8 cellular contexts compared by ENCODE assay signal in genomic region chr17:64507418-64507766, GRCh38. TPM values are rescaled to one million over a fixed set of nuclear protein-coding genes. Genes with fewer than 3 reads are reported as not detected.
A peak's percentile ranks its signal among the peaks of the same experiment; 100 is the strongest.
DNase-seq lines count a peak whose midpoint lies in the region; ATAC-seq and TF ChIP-seq lines count a peak whose summit lies in the region.

No MANE protein-coding gene starts in this region.

- CTCF ChIA-PET in activated CD4-positive, alpha-beta memory T cell treated with anti-CD3 and anti-CD28 coated beads, Interleukin-2, amount 10 ng/mL, durations not matched to agents 7 days and 5 days (lab: Charles Lee), result interaction anchor here (0.7 to 5.4 kb wide), 9 partner anchors 10 to 142 kb away, joined by 3 to 52 read pairs (median 5); partner anchors contain the start of gene POLG2

- H3K27me3 Mint-ChIP-seq in activated CD4-positive, alpha-beta memory T cell treated with anti-CD3 and anti-CD28 coated beads, Interleukin-2, amount 10 ng/mL, durations not matched to agents 7 days and 5 days, result no peaks in the 10 kb centered on the region

- H3K9me3 ChIP-seq in muscle layer of colon (ENCODE audit: low read length) (no peaks in the 10 kb centered on the region), vagina (no peaks in the 10 kb centered on the region)

- POLR2A ChIA-PET in activated CD4-positive, alpha-beta memory T cell treated with anti-CD3 and anti-CD28 coated beads, Interleukin-2, amount 10 ng/mL, durations not matched to agents 7 days and 5 days (lab: Charles Lee), result interaction anchor here (0.6 to 6.9 kb wide), 28 partner anchors 10 to 734 kb away, joined by 3 to 387 read pairs (median 6); partner anchors contain the start of genes CCDC47, DDX42, ERN1 and POLG2

- no peak for TF ChIP-seq POLR2A in vagina (IDR thresholded peaks at IDR 0.05)

- H3K27ac ChIP-seq in muscle layer of colon (ENCODE audit: low read depth, low read length), result peak overlapping the region; percentile 100
- H3K27ac ChIP-seq in vagina, result peak overlapping the region; percentile 99

- peaks cover 79% of the 10 kb centered on the region for H3K36me3 Mint-ChIP-seq in activated CD4-positive, alpha-beta memory T cell treated with anti-CD3 and anti-CD28 coated beads, Interleukin-2, amount 10 ng/mL, durations not matched to agents 7 days and 5 days (ENCODE audit: low read depth)

- ATAC-seq in GM18858 (IDR thresholded peaks at IDR 0.05; ENCODE audit: unreplicated experiment) (peak; percentile 17), HG03457 (IDR thresholded peaks at IDR 0.05; ENCODE audit: unreplicated experiment) (peak; percentile 4), esophagus mucosa (peak; percentile 21)

- H3K27ac Mint-ChIP-seq in activated CD4-positive, alpha-beta memory T cell treated with anti-CD3 and anti-CD28 coated beads, Interleukin-2, amount 10 ng/mL, durations not matched to agents 7 days and 5 days, result peak overlapping the region; percentile 100

- intact Hi-C loops in vagina (cut with DNase I), result no loop called here

- H3K4me1 ChIP-seq in muscle layer of colon (ENCODE audit: insufficient read depth, low read length), result peaks cover 36% of the 10 kb centered on the region
- peaks cover 51% of the 10 kb centered on the region for H3K4me1 ChIP-seq in vagina

- H3K27me3 ChIP-seq in muscle layer of colon (ENCODE audit: control insufficient read depth in 1 of 2, insufficient read depth in 2 of 2, low read length in 2 of 2) (no peaks in the 10 kb centered on the region), vagina (no peaks in the 10 kb centered on the region)

- no peaks in the 10 kb centered on the region for H3K9me3 Mint-ChIP-seq in activated CD4-positive, alpha-beta memory T cell treated with anti-CD3 and anti-CD28 coated beads, Interleukin-2, amount 10 ng/mL, durations not matched to agents 7 days and 5 days

- peak; percentile 72 for DNase-seq in Ammon's horn (ENCODE audit: low spot score)
- peak; percentile 78 for DNase-seq in NCI-H510A treated with DMSO at 0.1 percent for 48 hours (lab: John Stamatoyannopoulos, UW)
- DNase-seq in activated CD4-positive, alpha-beta memory T cell treated with anti-CD3 and anti-CD28 coated beads, Interleukin-2, amount 10 ng/mL, durations not matched to agents 7 days and 5 days, result peak; percentile 41
- DNase-seq in vagina (ENCODE audit: extremely low spot score in 2 of 2), result no peak

- H3K4me3 ChIP-seq in muscle layer of colon (ENCODE audit: low read depth in 1 of 2, low read length in 2 of 2) (peak overlapping the region; percentile 95 to 99), vagina (peak overlapping the region; percentile 76 to 89)

- peak overlapping the region; percentile 99 for H3K4me3 Mint-ChIP-seq in activated CD4-positive, alpha-beta memory T cell treated with anti-CD3 and anti-CD28 coated beads, Interleukin-2, amount 10 ng/mL, durations not matched to agents 7 days and 5 days

- TF ChIP-seq CTCF in vagina (IDR thresholded peaks at IDR 0.05), result no peak

- H3K9ac ChIP-seq in muscle layer of colon (ENCODE audit: low read length), result peak overlapping the region; percentile 97

- H3K36me3 ChIP-seq in muscle layer of colon (ENCODE audit: insufficient read depth, low read length) (peaks cover 47% of the 10 kb centered on the region), vagina (peaks cover 0 to 40% of the 10 kb centered on the region in 2 donors)

- peaks cover 51% of the 10 kb centered on the region for H3K4me1 Mint-ChIP-seq in activated CD4-positive, alpha-beta memory T cell treated with anti-CD3 and anti-CD28 coated beads, Interleukin-2, amount 10 ng/mL, durations not matched to agents 7 days and 5 days

RNA-seq across cellular contexts. Expression of gene CEP95, which starts 0.6 kb away (rescaled TPM):
- total RNA-seq in activated CD4-positive, alpha-beta memory T cell treated with anti-CD3 and anti-CD28 coated beads, Interleukin-2, amount 10 ng/mL, durations not matched to agents 7 days and 5 days, result 10 to 100 TPM; 47.7 to 48.5 TPM
- total RNA-seq in esophagus mucosa (16.2 TPM), vagina (50.8 TPM)

RNA-seq across cellular contexts. Expression of gene DDX5, which starts 1.3 kb away (rescaled TPM):
- total RNA-seq in activated CD4-positive, alpha-beta memory T cell treated with anti-CD3 and anti-CD28 coated beads, Interleukin-2, amount 10 ng/mL, durations not matched to agents 7 days and 5 days, result 100 to 1,000 TPM; 713 to 732 TPM
- total RNA-seq in esophagus mucosa, result 351 TPM
- total RNA-seq in vagina, result 618 TPM

RNA-seq across cellular contexts. Expression of gene POLG2, which starts 10.5 kb away (rescaled TPM):
- 10 to 100 TPM; 34.7 to 35.2 TPM for total RNA-seq in activated CD4-positive, alpha-beta memory T cell treated with anti-CD3 and anti-CD28 coated beads, Interleukin-2, amount 10 ng/mL, durations not matched to agents 7 days and 5 days
- total RNA-seq in esophagus mucosa (4.7 TPM), vagina (16.7 TPM)

RNA-seq across cellular contexts. Expression of gene MILR1, which starts 58.5 kb away (rescaled TPM):
- under 1 TPM; 0.35 to 0.80 TPM for total RNA-seq in activated CD4-positive, alpha-beta memory T cell treated with anti-CD3 and anti-CD28 coated beads, Interleukin-2, amount 10 ng/mL, durations not matched to agents 7 days and 5 days
- total RNA-seq in esophagus mucosa, result 3.5 TPM
- 11.0 TPM for total RNA-seq in vagina

Comparison
In these comparisons a context has a peak if more than half of its experiments do, and no peak if none do; other contexts are left out.
1. DNase-seq: peak in Ammon's horn (single experiment), NCI-H510A treated with DMSO at 0.1 percent for 48 hours (single experiment) and activated CD4-positive, alpha-beta memory T cell treated with anti-CD3 and anti-CD28 coated beads, Interleukin-2, amount 10 ng/mL, durations not matched to agents 7 days and 5 days (single experiment); none in vagina (0 of 2).
2. Peak in every context shown above with its lines, with median percentiles within 50 percentile points of each other: ATAC-seq.